ENCODE assay signal across 20 cellular contexts in the genomic region with DNA sequence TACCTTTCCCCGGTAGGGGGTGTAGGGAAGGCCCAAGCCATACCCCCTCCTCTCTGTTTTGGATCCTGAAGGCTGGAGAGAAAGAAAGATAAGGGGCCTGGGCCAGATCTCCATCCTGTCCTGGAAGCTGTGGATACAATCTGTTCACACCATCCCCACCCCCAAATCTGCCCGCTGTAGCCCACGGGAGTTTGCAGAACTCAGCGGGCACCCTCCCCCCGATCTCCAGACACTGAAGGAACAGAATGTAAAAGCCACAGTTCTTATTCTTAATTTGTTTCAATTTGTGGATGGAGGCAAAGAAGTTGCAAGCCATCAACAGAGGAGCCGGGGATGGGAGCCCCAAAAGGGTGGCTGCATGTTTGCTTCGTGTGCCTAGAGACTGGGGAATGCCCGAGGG. TPM values are rescaled to one million over a fixed set of nuclear protein-coding genes. Genes with fewer than 3 reads are reported as not detected.
DNase-seq lines count a peak whose midpoint lies in the region; ATAC-seq and TF ChIP-seq lines count a peak whose summit lies in the region.
"Had no signal": no experiment of that assay in that cellular context is flagged by ENCODE, and none has a peak within 500 bp of the region (broad histone marks: within the 10 kb centered on the region; RNA-seq: fewer than 3 reads in every experiment).

No MANE protein-coding gene starts in this region.

- H3K4me1 Mint-ChIP-seq in activated CD4-positive, alpha-beta T cell treated with anti-CD3 and anti-CD28 coated beads, Interleukin-2, amount 10 ng/mL, durations not matched to agents 7 days and 5 days: peaks cover 81% of the 10 kb centered on the region
- peaks cover 46 to 53% of the 10 kb centered on the region in 2 donors for H3K4me1 Mint-ChIP-seq in effector memory CD8-positive, alpha-beta T cell (ENCODE audit: low read depth in 2 of 2)

- TF ChIP-seq EP300 in stomach (IDR thresholded peaks at IDR 0.05): no peak

- no peaks in the 10 kb centered on the region for H3K9me3 Mint-ChIP-seq in activated CD4-positive, alpha-beta T cell treated with anti-CD3 and anti-CD28 coated beads, Interleukin-2, amount 10 ng/mL, durations not matched to agents 7 days and 5 days
- H3K9me3 Mint-ChIP-seq in effector memory CD8-positive, alpha-beta T cell: no peaks in the 10 kb centered on the region
- H3K9me3 Mint-ChIP-seq: activated naive CD4-positive, alpha-beta T cell treated with anti-CD3 and anti-CD28 coated beads, Interleukin-2, amount 50 U/mL, for 24 hours had no signal

- H3K79me2 ChIP-seq in Loucy (ENCODE audit: insufficient read depth, low read length): peaks cover 74% of the 10 kb centered on the region

- no peak for TF ChIP-seq CTCF in Loucy (conservative IDR thresholded peaks at IDR 0.05; ENCODE audit: low read length)
- no peak for TF ChIP-seq CTCF in stomach (IDR thresholded peaks at IDR 0.05)

- CTCF ChIA-PET in activated CD4-positive, alpha-beta T cell treated with anti-CD3 and anti-CD28 coated beads, Interleukin-2, amount 10 ng/mL, durations not matched to agents 7 days and 5 days (lab: Charles Lee): interaction anchor here (2.1 kb wide), 1 partner anchor 35 kb away, joined by 6 read pairs; no protein-coding TSS in a partner anchor

- no peaks in the 10 kb centered on the region for H3K9me2 ChIP-seq in Loucy (replicated peaks; ENCODE audit: low read depth, low read length)

- H3F3A ChIP-seq in Loucy (ENCODE audit: low read depth): 0 out of 2 replicates have a peak, but pooled peaks cover 9% of the 10 kb centered on the region

- H3K4me3 Mint-ChIP-seq in activated CD4-positive, alpha-beta T cell treated with anti-CD3 and anti-CD28 coated beads, Interleukin-2, amount 10 ng/mL, durations not matched to agents 7 days and 5 days: no peak overlapping the region
- H3K4me3 Mint-ChIP-seq in effector memory CD8-positive, alpha-beta T cell: peak overlapping the region in 1 of 2 donors; percentile 25
- H3K4me3 Mint-ChIP-seq: activated naive CD4-positive, alpha-beta T cell treated with anti-CD3 and anti-CD28 coated beads, Interleukin-2, amount 50 U/mL, for 24 hours had no signal

- H3K36me3 Mint-ChIP-seq in activated CD4-positive, alpha-beta T cell treated with anti-CD3 and anti-CD28 coated beads, Interleukin-2, amount 10 ng/mL, durations not matched to agents 7 days and 5 days (ENCODE audit: low read depth): peaks cover 68% of the 10 kb centered on the region
- H3K36me3 Mint-ChIP-seq in effector memory CD8-positive, alpha-beta T cell (ENCODE audit: insufficient read depth): peaks cover 78% of the 10 kb centered on the region

- H3K4me2 ChIP-seq in Loucy (ENCODE audit: low read depth, low read length, poor library complexity, severe bottlenecking): peak overlapping the region; percentile 84

- POLR2A ChIA-PET in activated CD4-positive, alpha-beta T cell treated with anti-CD3 and anti-CD28 coated beads, Interleukin-2, amount 10 ng/mL, durations not matched to agents 7 days and 5 days (lab: Charles Lee): no interaction called here

- H3K9me3 ChIP-seq in Loucy (ENCODE audit: insufficient read depth, low read depth, low read length) (no peaks in the 10 kb centered on the region), stomach (no peaks in the 10 kb centered on the region)

- no peak for TF ChIP-seq POLR2A in stomach (IDR thresholded peaks at IDR 0.05)

- H3K27ac ChIP-seq in stomach: peak overlapping the region in 3 of 5 donors; percentile 33 to 98 (median 98)
- H3K27ac ChIP-seq: parathyroid adenoma had no signal

- H2AFZ ChIP-seq in Loucy (ENCODE audit: low read length): no peak overlapping the region
- H2AFZ ChIP-seq: parathyroid adenoma had no signal

- H3K9ac ChIP-seq in Loucy (ENCODE audit: low read depth, low read length, poor library complexity, severe bottlenecking): peak overlapping the region; percentile 75
- H3K9ac ChIP-seq: parathyroid adenoma had no signal

- H3K27ac Mint-ChIP-seq in activated CD4-positive, alpha-beta T cell treated with anti-CD3 and anti-CD28 coated beads, Interleukin-2, amount 10 ng/mL, durations not matched to agents 7 days and 5 days: peak overlapping the region; percentile 74
- H3K27ac Mint-ChIP-seq in effector memory CD8-positive, alpha-beta T cell: peak overlapping the region; percentile 79 to 97
- H3K27ac Mint-ChIP-seq: activated naive CD4-positive, alpha-beta T cell treated with anti-CD3 and anti-CD28 coated beads, Interleukin-2, amount 50 U/mL, for 24 hours had no signal

- 78 to 87% (median 85%) methylated on average over 7 to 8 of the region's 8 CpGs for WGBS in stomach, 5 donors

- H3K4me1 ChIP-seq in Loucy (ENCODE audit: insufficient read depth, low read length, poor library complexity, severe bottlenecking): peaks cover 55% of the 10 kb centered on the region
- peaks cover 67 to 89% (median 82%) of the 10 kb centered on the region in 4 donors for H3K4me1 ChIP-seq in stomach

- H4K20me1 ChIP-seq in Loucy (ENCODE audit: insufficient read depth, low read length, poor library complexity, severe bottlenecking): no peaks in the 10 kb centered on the region

- intact Hi-C loops in stomach (cut with DNase I; ENCODE audit: low total_unique reads): no loop called here

- no peak for DNase-seq in activated CD4-positive, alpha-beta T cell treated with anti-CD3 and anti-CD28 coated beads, Interleukin-2, amount 10 ng/mL, durations not matched to agents 7 days and 5 days
- DNase-seq in activated CD4-positive, alpha-beta T cell treated with anti-CD3 and anti-CD28 coated beads for 48 hours: no peak
- no peak for DNase-seq in effector memory CD8-positive, alpha-beta T cell
- no peak for DNase-seq in stomach
- DNase-seq: caudate nucleus; effector CD8-positive, alpha-beta T cell; hippocampal formation; IMR-90; left cardiac atrium; NCI-H1930; NCI-H510A treated with DMSO at 0.1 percent for 48 hours; PC-3; trophoblast cell had no signal

- H3K36me3 ChIP-seq in Loucy (ENCODE audit: insufficient read depth, low read length): peaks cover 3% of the 10 kb centered on the region; the same call in 1 of the 2 replicates
- H3K36me3 ChIP-seq in stomach: no peaks in the 10 kb centered on the region

- no peaks in the 10 kb centered on the region for H3K27me3 ChIP-seq in Loucy (ENCODE audit: insufficient read depth, low read length, poor library complexity, severe bottlenecking)
- no peaks in the 10 kb centered on the region for H3K27me3 ChIP-seq in stomach

- no peak overlapping the region for H3K4me3 ChIP-seq in Loucy (ENCODE audit: low read length, poor library complexity, severe bottlenecking)
- H3K4me3 ChIP-seq in stomach: no peak overlapping the region

- no peak for ATAC-seq in effector memory CD8-positive, alpha-beta T cell (replicated peaks)
- ATAC-seq in GM21576 (IDR thresholded peaks at IDR 0.05; ENCODE audit: unreplicated experiment) (no peak), GM21619 (IDR thresholded peaks at IDR 0.05; ENCODE audit: unreplicated experiment) (no peak), HG03175 (IDR thresholded peaks at IDR 0.05; ENCODE audit: unreplicated experiment) (no peak)
- ATAC-seq: left cardiac atrium, PC-3 had no signal

- H3K27me3 Mint-ChIP-seq in activated CD4-positive, alpha-beta T cell treated with anti-CD3 and anti-CD28 coated beads, Interleukin-2, amount 10 ng/mL, durations not matched to agents 7 days and 5 days: no peaks in the 10 kb centered on the region
- H3K27me3 Mint-ChIP-seq in effector memory CD8-positive, alpha-beta T cell: no peaks in the 10 kb centered on the region
- H3K27me3 Mint-ChIP-seq: activated naive CD4-positive, alpha-beta T cell treated with anti-CD3 and anti-CD28 coated beads, Interleukin-2, amount 50 U/mL, for 24 hours had no signal

RNA-seq across cellular contexts. Expression of gene GJD3, which starts 27.2 kb away (rescaled TPM):
- under 1 TPM in 1 of 2 experiments, not detected in 1; 0.22 TPM for total RNA-seq in activated CD4-positive, alpha-beta T cell treated with anti-CD3 and anti-CD28 coated beads, Interleukin-2, amount 10 ng/mL, durations not matched to agents 7 days and 5 days
- total RNA-seq in stomach: 1 to 10 TPM in 1 of 5 donors, under 1 TPM in 1, not detected in 3; 0.55 to 1.2 TPM
- not detected for polyA plus RNA-seq in stomach
- total RNA-seq: activated CD8-positive, alpha-beta memory T cell treated with anti-CD3 and anti-CD28 coated beads for 36 hours; IMR-90; PC-3 had no signal

RNA-seq across cellular contexts. Expression of gene RARA, which starts 28.4 kb away (rescaled TPM):
- 10 to 100 TPM; 66.6 to 66.7 TPM for total RNA-seq in activated CD4-positive, alpha-beta T cell treated with anti-CD3 and anti-CD28 coated beads, Interleukin-2, amount 10 ng/mL, durations not matched to agents 7 days and 5 days
- 10 to 100 TPM; 14.3 to 40.8 (median 24.6) TPM for total RNA-seq in stomach
- 10 to 100 TPM; 11.2 to 20.0 (median 17.1) TPM for polyA plus RNA-seq in stomach

RNA-seq across cellular contexts. Expression of gene CDC6, which starts 49.7 kb away (rescaled TPM):
- 10 to 100 TPM; 81.1 to 98.8 TPM for total RNA-seq in activated CD4-positive, alpha-beta T cell treated with anti-CD3 and anti-CD28 coated beads, Interleukin-2, amount 10 ng/mL, durations not matched to agents 7 days and 5 days
- total RNA-seq in stomach: 1 to 10 TPM in 4 of 5 donors, not detected in 1; 1.4 to 9.8 (median 4.5) TPM
- 1 to 10 TPM; 1.1 to 4.0 (median 3.1) TPM for polyA plus RNA-seq in stomach

Comparison
In these comparisons a context has a peak if more than half of its experiments do, and no peak if none do; other contexts are left out.
1. RNA of gene CDC6, which starts 49.7 kb away (total RNA-seq): 81.1 to 98.8 TPM in activated CD4-positive, alpha-beta T cell treated with anti-CD3 and anti-CD28 coated beads, Interleukin-2, amount 10 ng/mL, durations not matched to agents 7 days and 5 days; 1.4 to 9.8 TPM in stomach; every median in the first group is over 4 times any median in the second.